ENCODE assay signal across 18 cellular contexts in genomic region chr6:72966628-72967280, GRCh38.
DNase-seq lines count a peak whose midpoint lies in the region; ATAC-seq and TF ChIP-seq lines count a peak whose summit lies in the region.
"Had no signal": no experiment of that assay in that cellular context is flagged by ENCODE, and none has a peak within 500 bp of the region (broad histone marks: within the 10 kb centered on the region; RNA-seq: fewer than 3 reads in every experiment).

No MANE protein-coding gene starts in this region.

- H3K9me3 ChIP-seq in Loucy (ENCODE audit: insufficient read depth, low read depth, low read length) (no peaks in the 10 kb centered on the region), SK-N-SH (0 out of 2 replicates have a peak, but pooled peaks cover 5% of the 10 kb centered on the region), testis (no peaks in the 10 kb centered on the region)
- H3K9me3 ChIP-seq: ascending aorta, right lobe of liver had no signal

- H3K27ac ChIP-seq in SK-N-SH (ENCODE audit: low read depth in 2 of 2, low read length in 1 of 2) (peak overlapping the region in 1 of 2 experiments; percentile 21; a peak in 2 of 4 replicates), testis (no peak overlapping the region)
- H3K27ac ChIP-seq: ascending aorta, BLaER1, coronary artery, right lobe of liver, WERI-Rb-1 had no signal

- H3F3A ChIP-seq in Loucy (ENCODE audit: low read depth) (no peaks in the 10 kb centered on the region), SK-N-SH (replicated peaks; ENCODE audit: insufficient read depth) (peaks cover 7% of the 10 kb centered on the region)

- H3K4me1 ChIP-seq in Loucy (ENCODE audit: insufficient read depth, low read length, poor library complexity, severe bottlenecking) (no peaks in the 10 kb centered on the region), SK-N-SH (ENCODE audit: control insufficient read depth in 1 of 2, insufficient read depth in 2 of 2, low read depth in 1 of 2, low read length in 1 of 2) (peaks cover 0 to 5% of the 10 kb centered on the region in 2 experiments; a peak in 1 of 4 replicates), testis (no peaks in the 10 kb centered on the region)
- H3K4me1 ChIP-seq: BLaER1, right lobe of liver had no signal

- H3K36me3 ChIP-seq in Loucy (ENCODE audit: insufficient read depth, low read length) (no peaks in the 10 kb centered on the region), SK-N-SH (replicated peaks in 1 of 2; ENCODE audit: control insufficient read depth in 1 of 2, insufficient read depth in 2 of 2, low read length in 1 of 2) (peaks cover 0 to 8% of the 10 kb centered on the region in 2 experiments), testis (ENCODE audit: low read depth, missing control alignments) (no peaks in the 10 kb centered on the region)
- H3K36me3 ChIP-seq: ascending aorta, right lobe of liver, WERI-Rb-1 had no signal

- H3K9me2 ChIP-seq in Loucy (replicated peaks; ENCODE audit: low read depth, low read length) (no peaks in the 10 kb centered on the region), SK-N-SH (no peaks in the 10 kb centered on the region)

- POLR2A ChIA-PET in SK-N-SH (lab: Yijun Ruan, JAX) = no interaction called here

- H3K4me1 Mint-ChIP-seq in natural killer cell = no peaks in the 10 kb centered on the region

- 19% methylated on average over 1 of the region's 1 CpG for WGBS in SK-N-SH (ENCODE audit: low lambda C conversion rate)
- 68 to 87% methylated on average over 1 of the region's 1 CpG for WGBS in testis, 2 donors

- no peak overlapping the region for H3K4me3 ChIP-seq in Loucy (ENCODE audit: low read length, poor library complexity, severe bottlenecking)
- no peak overlapping the region for H3K4me3 ChIP-seq in SK-N-SH (ENCODE audit: low read depth in 2 of 2, low read length in 1 of 2)
- no peak overlapping the region for H3K4me3 ChIP-seq in testis
- H3K4me3 ChIP-seq: ascending aorta, BLaER1, coronary artery, right lobe of liver had no signal

- no peak overlapping the region for H3K27ac Mint-ChIP-seq in natural killer cell
- H3K27ac Mint-ChIP-seq: mesothelial cell of epicardium had no signal

- intact Hi-C loops in testis (cut with DNase I; ENCODE audit: low total_unique reads) = no loop called here
- intact Hi-C loops in natural killer cell (cut with micrococcal nuclease) = no loop called here

- no peaks in the 10 kb centered on the region for H3K36me3 Mint-ChIP-seq in natural killer cell

- no peak for TF ChIP-seq CTCF in Loucy (conservative IDR thresholded peaks at IDR 0.05; ENCODE audit: low read length)
- TF ChIP-seq CTCF in SK-N-SH (IDR thresholded peaks at IDR 0.05) = no peak
- TF ChIP-seq CTCF in testis (IDR thresholded peaks at IDR 0.05) = no peak
- TF ChIP-seq CTCF in natural killer cell (IDR thresholded peaks at IDR 0.05) = no peak

- H3K4me3 Mint-ChIP-seq in natural killer cell = no peak overlapping the region
- H3K4me3 Mint-ChIP-seq: mesothelial cell of epicardium had no signal

- no peak for TF ChIP-seq RAD21 in SK-N-SH (IDR thresholded peaks at IDR 0.05; ENCODE audit: low read length)

- no peak for TF ChIP-seq POLR2A in testis (IDR thresholded peaks at IDR 0.05)

- H2AFZ ChIP-seq in Loucy (ENCODE audit: low read length) = 0 out of 2 replicates have a peak overlapping the region, but pooled peaks have one; percentile 6
- H2AFZ ChIP-seq in SK-N-SH (ENCODE audit: low read depth) = peak overlapping the region; percentile 43; the same call in 1 of the 2 replicates

- TF ChIP-seq EP300 in SK-N-SH (IDR thresholded peaks at IDR 0.05; ENCODE audit: borderline replicate concordance in 1 of 2, low read depth in 1 of 2, low read length in 1 of 2) = no peak

- CTCF ChIA-PET in SK-N-SH (lab: Yijun Ruan, JAX) = no interaction called here

- H3K4me2 ChIP-seq in Loucy (ENCODE audit: low read depth, low read length, poor library complexity, severe bottlenecking) = no peak overlapping the region
- H3K4me2 ChIP-seq in SK-N-SH = no peak overlapping the region
- H3K4me2 ChIP-seq: BLaER1 had no signal

- no peaks in the 10 kb centered on the region for H4K20me1 ChIP-seq in Loucy (ENCODE audit: insufficient read depth, low read length, poor library complexity, severe bottlenecking)
- H4K20me1 ChIP-seq in SK-N-SH (ENCODE audit: insufficient read depth) = no peaks in the 10 kb centered on the region
- H4K20me1 ChIP-seq: BLaER1 had no signal

- peak; percentile 41 for DNase-seq in EH (ENCODE audit: low read depth)
- no peak for DNase-seq in SK-N-SH
- peak; percentile 66 for DNase-seq in fibroblast of peridontal ligament (ENCODE audit: extremely low read depth)
- DNase-seq in stimulated activated CD4-positive, alpha-beta T cell treated with anti-CD3 and anti-CD28 coated beads, Interleukin-2, amount 100 ng/mL, for 48 hours = no peak
- DNase-seq in testis = no peak
- DNase-seq in anterior cingulate cortex (lab: John Stamatoyannopoulos, UW) = no peak
- no peak for DNase-seq in natural killer cell
- DNase-seq: activated effector memory CD4-positive, alpha-beta T cell treated with Interleukin-2 at 50 U/mL for 16 hours; GOT3; NCI-H1092 treated with DMSO at 0.1 percent for 48 hours; right lobe of liver; stimulated activated CD4-positive, alpha-beta T cell treated with anti-CD3 and anti-CD28 coated beads, Interleukin-2, amount 100 ng/mL, for 24 hours; WERI-Rb-1 had no signal

- H3K9ac ChIP-seq in Loucy (ENCODE audit: low read depth, low read length, poor library complexity, severe bottlenecking) (no peak overlapping the region), SK-N-SH (no peak overlapping the region)
- H3K9ac ChIP-seq: BLaER1 had no signal

- H3K79me2 ChIP-seq in Loucy (ENCODE audit: insufficient read depth, low read length) = no peaks in the 10 kb centered on the region
- H3K79me2 ChIP-seq in SK-N-SH (ENCODE audit: insufficient read depth) = peaks cover 13% of the 10 kb centered on the region; the same call in 1 of the 2 replicates

- no peaks in the 10 kb centered on the region for H3K27me3 ChIP-seq in Loucy (ENCODE audit: insufficient read depth, low read length, poor library complexity, severe bottlenecking)
- H3K27me3 ChIP-seq in SK-N-SH (ENCODE audit: insufficient read depth) = no peaks in the 10 kb centered on the region
- H3K27me3 ChIP-seq in testis = no peaks in the 10 kb centered on the region
- H3K27me3 ChIP-seq: ascending aorta, BLaER1, right lobe of liver had no signal

- no peaks in the 10 kb centered on the region for H3K27me3 Mint-ChIP-seq in natural killer cell (ENCODE audit: low read depth in 2 of 2)

- ATAC-seq in natural killer cell = no peak
- ATAC-seq: right lobe of liver had no signal

- no peaks in the 10 kb centered on the region for H3K9me3 Mint-ChIP-seq in natural killer cell
- H3K9me3 Mint-ChIP-seq: mesothelial cell of epicardium had no signal

TF ChIP-seq in SK-N-SH, 30 proteins besides CTCF, POLR2A, EP300 and RAD21:
- TF ChIP-seq JUND (IDR thresholded peaks at IDR 0.05) = 0 out of 2 replicates have a peak, but pooled peaks have one; percentile 14
- peak; percentile 21; the same call in 1 of the 2 replicates for TF ChIP-seq FOSL2 (IDR thresholded peaks at IDR 0.05; ENCODE audit: borderline replicate concordance, low read depth)
- no peak for TF ChIP-seq REST (IDR thresholded peaks at IDR 0.05; ENCODE audit: low read depth, low read length)
- TF ChIP-seq TCF12 (IDR thresholded peaks at IDR 0.05) = peak; percentile 85
- peak; percentile 9; the same call in 1 of the 2 replicates for TF ChIP-seq TEAD4 (IDR thresholded peaks at IDR 0.05; ENCODE audit: borderline replicate concordance, insufficient read depth)

Comparison
In these comparisons a context has a peak if more than half of its experiments do, and no peak if none do; other contexts are left out.
1. DNase-seq: peak in EH (single experiment) and fibroblast of peridontal ligament (single experiment); none in SK-N-SH (single experiment), stimulated activated CD4-positive, alpha-beta T cell treated with anti-CD3 and anti-CD28 coated beads, Interleukin-2, amount 100 ng/mL, for 48 hours (0 of 2), testis (single experiment), anterior cingulate cortex (0 of 58) and natural killer cell (single experiment).